ENCODE assay signal across 10 cellular contexts in genomic region chr4:128241425-128241913, GRCh38. TPM values are rescaled to one million over a fixed set of nuclear protein-coding genes. Genes with fewer than 3 reads are reported as not detected.
DNase-seq lines count a peak whose midpoint lies in the region; ATAC-seq and TF ChIP-seq lines count a peak whose summit lies in the region.
"Had no signal": no experiment of that assay in that cellular context is flagged by ENCODE, and none has a peak within 500 bp of the region (broad histone marks: within the 10 kb centered on the region; RNA-seq: fewer than 3 reads in every experiment).

No MANE protein-coding gene starts in this region.

- peak; percentile 67 for ATAC-seq in omental fat pad (ENCODE audit: low FRiP score)
- no peak for ATAC-seq in T-cell (replicated peaks in 1 of 4)

- no peaks in the 10 kb centered on the region for H3K9me3 Mint-ChIP-seq in T-cell

- TF ChIP-seq CTCF in omental fat pad (IDR thresholded peaks at IDR 0.05), result no peak

- POLR2A ChIA-PET in T-cell (lab: Charles Lee), result no interaction called here

- no peaks in the 10 kb centered on the region for H3K36me3 Mint-ChIP-seq in T-cell

- H3K4me1 Mint-ChIP-seq in T-cell, result no peaks in the 10 kb centered on the region

- H3K27me3 Mint-ChIP-seq in T-cell, result peaks cover 15% of the 10 kb centered on the region in 2 donors

- no peak overlapping the region for H3K4me3 Mint-ChIP-seq in T-cell

- CTCF ChIA-PET in T-cell (lab: Charles Lee), result no interaction called here

- H3K27ac Mint-ChIP-seq in T-cell, result no peak overlapping the region

- peak; percentile 88 for DNase-seq in Daoy (ENCODE audit: low read depth)
- peak; percentile 9 for DNase-seq in NCI-H1694 (lab: John Stamatoyannopoulos, UW)
- peak; percentile 58 for DNase-seq in cerebellum (ENCODE audit: low spot score)
- peak; percentile 27 for DNase-seq in omental fat pad (ENCODE audit: low spot score)
- no peak for DNase-seq in NAMALWA (ENCODE audit: low spot score)
- no peak for DNase-seq in activated CD8-positive, alpha-beta memory T cell treated with anti-CD3 and anti-CD28 coated beads for 24 hours
- no peak for DNase-seq in T-cell
- DNase-seq in medulla oblongata (ENCODE audit: extremely low spot score), result no peak
- DNase-seq: activated gamma-delta T cell treated with Interleukin-2 at 50 U/mL for 16 hours; stimulated activated CD4-positive, alpha-beta T cell treated with anti-CD3 and anti-CD28 coated beads, Interleukin-15, amount 100 ng/mL, for 24 hours had no signal

RNA-seq across cellular contexts. Expression of gene PGRMC2, which starts 46.1 kb away (rescaled TPM):
- total RNA-seq in Daoy (2014; rRNA removed; shearing (Covaris generic)), result 11.4 and 13.1 TPM in 2 replicates
- total RNA-seq in cerebellum, result 23.5 TPM
- 10 to 100 TPM; 34.8 to 77.4 (median 56.9) TPM for total RNA-seq in omental fat pad
- total RNA-seq in T-cell, result 10 to 100 TPM; 29.5 to 64.2 (median 35.4) TPM

Comparison
In these comparisons a context has a peak if more than half of its experiments do, and no peak if none do; other contexts are left out.
1. DNase-seq: peak in Daoy (single experiment), NCI-H1694 (single experiment), cerebellum (single experiment) and omental fat pad (single experiment); none in NAMALWA (single experiment), activated CD8-positive, alpha-beta memory T cell treated with anti-CD3 and anti-CD28 coated beads for 24 hours (single experiment), T-cell (0 of 34) and medulla oblongata (single experiment).